In genomic region chr1:22855668-22856606, GRCh38 we compare ENCODE assay signal across 20 cellular contexts.
A peak's percentile ranks its signal among the peaks of the same experiment; 100 is the strongest.
DNase-seq lines count a peak whose midpoint lies in the region; ATAC-seq, FAIRE-seq and TF ChIP-seq lines count a peak whose summit lies in the region.
"Had no signal": no experiment of that assay in that cellular context is flagged by ENCODE, and none has a peak within 500 bp of the region (broad histone marks: within the 10 kb centered on the region; RNA-seq: fewer than 3 reads in every experiment).

No MANE protein-coding gene starts in this region.

- SMC1A ChIA-PET in GM12878 (lab: Charles Lee; ENCODE audit: uncharacterized antibody, unreplicated experiment), result no interaction called here

- ATAC-seq in GM12878 (no peak), HG02884 (IDR thresholded peaks at IDR 0.05; ENCODE audit: unreplicated experiment) (no peak)
- ATAC-seq: activated CD4-positive, alpha-beta T cell treated with anti-CD3 and anti-CD28 coated beads for 36 hours had no signal

- H4K91ac ChIP-seq in H9 (ENCODE audit: insufficient read length, low read depth, low read length), result no peak overlapping the region

- H3K79me2 ChIP-seq in GM12878 (ENCODE audit: control insufficient read depth, insufficient read depth, low read length), result no peaks in the 10 kb centered on the region
- no peaks in the 10 kb centered on the region for H3K79me2 ChIP-seq in H9 (ENCODE audit: insufficient read depth, low read length)

- no peaks in the 10 kb centered on the region for H3K79me1 ChIP-seq in H9 (ENCODE audit: insufficient read depth, low read depth, low read length, poor library complexity, severe bottlenecking)

- no peak overlapping the region for H4K5ac ChIP-seq in H9 (ENCODE audit: insufficient read length, low read depth, low read length)

- peaks cover 6% of the 10 kb centered on the region for H3K4me1 Mint-ChIP-seq in glutamatergic neuron (ENCODE audit: low read depth, unreplicated experiment)
- H3K4me1 Mint-ChIP-seq in H9, result peaks cover 27 to 32% of the 10 kb centered on the region in 2 experiments
- H3K4me1 Mint-ChIP-seq: activated CD4-positive, alpha-beta T cell treated with anti-CD3 and anti-CD28 coated beads for 36 hours had no signal

- CTCF ChIA-PET in GM12878 (lab: Yijun Ruan, JAX), result no interaction called here

- no peak overlapping the region for H2BK12ac ChIP-seq in H9 (ENCODE audit: insufficient read length, low read depth, low read length)

- POLR2A ChIA-PET in GM12878 (lab: Charles Lee), result no interaction called here

- H3K27me3 ChIP-seq in GM12878 (replicated peaks in 1 of 2; ENCODE audit: control insufficient read depth in 2 of 2, insufficient read depth in 2 of 2, low read length in 1 of 2) (no peaks in the 10 kb centered on the region), thyroid gland (no peaks in the 10 kb centered on the region), SJCRH30 (no peaks in the 10 kb centered on the region), H9 (ENCODE audit: insufficient read depth, low read length) (no peaks in the 10 kb centered on the region)
- H3K27me3 ChIP-seq: cardiac muscle cell, tibial nerve had no signal

- no peak overlapping the region for H3K23ac ChIP-seq in H9 (ENCODE audit: insufficient read length, low read depth, low read length)

- no peak overlapping the region for H2BK20ac ChIP-seq in H9 (ENCODE audit: low read depth, low read length, poor library complexity, severe bottlenecking)

- no peak for TF ChIP-seq RAD21 in GM12878 (IDR thresholded peaks at IDR 0.05; ENCODE audit: insufficient read depth, low read depth, low read length)

- no peak overlapping the region for H4K8ac ChIP-seq in H9 (replicated peaks; ENCODE audit: insufficient read length, low read depth, low read length)

- H4K20me1 ChIP-seq in GM12878 (ENCODE audit: control insufficient read depth, insufficient read depth), result no peaks in the 10 kb centered on the region
- no peaks in the 10 kb centered on the region for H4K20me1 ChIP-seq in H9 (ENCODE audit: control insufficient read depth, insufficient read depth, insufficient read length)

- BruUV-seq in GM12878 (replicated peaks; lab: Mats Ljungman, UMichigan), result no TSS peak

- no peak overlapping the region for H3K4me3 ChIP-seq in GM12878
- no peak overlapping the region for H3K4me3 ChIP-seq in thyroid gland (replicated peaks in 1 of 3)
- H3K4me3 ChIP-seq in SJCRH30, result no peak overlapping the region
- H3K4me3 ChIP-seq: cardiac muscle cell, GM23338, tibial nerve had no signal

- RAD21 ChIA-PET in GM12878 (lab: Charles Lee; ENCODE audit: unreplicated experiment), result no interaction called here

- no peak overlapping the region for H3K27ac ChIP-seq in GM12878 (ENCODE audit: control insufficient read depth, insufficient read depth)
- H3K27ac ChIP-seq in thyroid gland, result no peak overlapping the region
- H3K27ac ChIP-seq in SJCRH30, result no peak overlapping the region
- no peak overlapping the region for H3K27ac ChIP-seq in H9 (ENCODE audit: insufficient read length, low read depth, low read length)
- H3K27ac ChIP-seq: cardiac muscle cell, tibial nerve had no signal

- H2BK5ac ChIP-seq in H9 (ENCODE audit: insufficient read length, low read length), result no peak overlapping the region

- intact Hi-C loops in GM12878 (cut with micrococcal nuclease; ENCODE audit: unreplicated experiment) (no loop called here), thyroid gland (cut with DNase I) (no loop called here)

- H3K27me3 Mint-ChIP-seq in glutamatergic neuron (ENCODE audit: unreplicated experiment) (no peaks in the 10 kb centered on the region), H9 (ENCODE audit: low read depth) (no peaks in the 10 kb centered on the region; the same call in 1 of the 2 replicates)

- H2BK120ac ChIP-seq in H9 (ENCODE audit: low read depth, low read length, poor library complexity, severe bottlenecking), result no peak overlapping the region

- no peak overlapping the region for H3T11ph ChIP-seq in H9 (ENCODE audit: low read length)

- H3K4ac ChIP-seq in H9 (ENCODE audit: low read depth, low read length), result no peak overlapping the region

- no peak overlapping the region for H3K4me3 Mint-ChIP-seq in glutamatergic neuron (ENCODE audit: unreplicated experiment)
- no peak overlapping the region for H3K4me3 Mint-ChIP-seq in H9
- H3K4me3 Mint-ChIP-seq: activated CD4-positive, alpha-beta T cell treated with anti-CD3 and anti-CD28 coated beads for 36 hours; activated T-cell treated with anti-CD3 and anti-CD28 coated beads, Interleukin-2, amount 50 U/mL, for 24 hours; GM23338 had no signal

- H3K14ac ChIP-seq in H9 (ENCODE audit: insufficient read depth, low read length), result no peak overlapping the region

- no peak for TF ChIP-seq EP300 in GM12878 (IDR thresholded peaks at IDR 0.05; ENCODE audit: borderline replicate concordance in 1 of 2, control insufficient read depth in 1 of 2, low read depth in 2 of 2, low read length in 2 of 2)

- H3K56ac ChIP-seq in H9 (ENCODE audit: insufficient read length, low read depth, low read length), result no peak overlapping the region

- no peaks in the 10 kb centered on the region for H3K23me2 ChIP-seq in H9 (ENCODE audit: insufficient read length, low read depth, low read length, poor library complexity, severe bottlenecking)

- WGBS in GM12878 (ENCODE audit: insufficient coverage, insufficient replicate concordance, low lambda C conversion rate, missing lambda C conversion rate), result 70% methylated on average over 15 of the region's 15 CpGs
- 81 to 90% methylated on average over 6 to 15 of the region's 15 CpGs for WGBS in thyroid gland, 2 donors
- WGBS in H9 (ENCODE audit: extremely low coverage, insufficient read length, low lambda C conversion rate), result no CpG with 5 or more reads among the region's 15 CpGs

- no peak overlapping the region for H3K4me2 ChIP-seq in GM12878 (ENCODE audit: control insufficient read depth, insufficient read depth)
- H3K4me2 ChIP-seq in H9 (ENCODE audit: insufficient read depth, insufficient read length, low read length), result no peak overlapping the region
- H3K4me2 ChIP-seq: GM23338 had no signal

- H3K4me1 ChIP-seq in GM12878 (ENCODE audit: control insufficient read depth, insufficient read depth, low read length) (peaks cover 18% of the 10 kb centered on the region), thyroid gland (peaks cover 4 to 23% of the 10 kb centered on the region in 2 donors), SJCRH30 (no peaks in the 10 kb centered on the region), H9 (ENCODE audit: insufficient read depth, low read length) (0 out of 2 replicates have a peak, but pooled peaks cover 2% of the 10 kb centered on the region)

- H3K18ac ChIP-seq in H9 (ENCODE audit: insufficient read length, low read depth, low read length), result no peak overlapping the region

- H3K27ac Mint-ChIP-seq in glutamatergic neuron (ENCODE audit: unreplicated experiment) (peak overlapping the region; percentile 12), H9 (no peak overlapping the region; a peak in 1 of 7 replicates)
- H3K27ac Mint-ChIP-seq: activated CD4-positive, alpha-beta T cell treated with anti-CD3 and anti-CD28 coated beads for 36 hours; activated T-cell treated with anti-CD3 and anti-CD28 coated beads, Interleukin-2, amount 50 U/mL, for 24 hours had no signal

- H3K36me3 Mint-ChIP-seq in glutamatergic neuron (ENCODE audit: unreplicated experiment), result no peaks in the 10 kb centered on the region
- H3K36me3 Mint-ChIP-seq in H9 (ENCODE audit: insufficient read depth in 1 of 3, low read depth in 3 of 3), result no peaks in the 10 kb centered on the region

- TF ChIP-seq POLR2A in GM12878 (IDR thresholded peaks at IDR 0.05; ENCODE audit: low read depth, low read length), result no peak
- TF ChIP-seq POLR2A in thyroid gland (IDR thresholded peaks at IDR 0.05), result no peak

- peak; percentile 41 for FAIRE-seq in GM12878 (lab: Jason Lieb, UNC)

- DNase-seq in NCI-H2196 (lab: John Stamatoyannopoulos, UW; ENCODE audit: unreplicated experiment) (peak; percentile 8), NCI-H2196 treated with DMSO at 0.1 percent for 48 hours (lab: John Stamatoyannopoulos, UW; ENCODE audit: unreplicated experiment) (no peak), GM12878 (ENCODE audit: low read depth, low spot score) (no peak), glutamatergic neuron (no peak), thyroid gland (peak; percentile 26), SJCRH30 (no peak), H9 (no peak)
- DNase-seq: activated CD4-positive, alpha-beta T cell treated with anti-CD3 and anti-CD28 coated beads for 36 hours; activated CD8-positive, alpha-beta memory T cell treated with anti-CD3 and anti-CD28 coated beads for 24 hours; activated naive CD4-positive, alpha-beta T cell treated with Interleukin-2 at 50 U/mL for 16 hours; activated T-cell treated with anti-CD3 and anti-CD28 coated beads, Interleukin-2, amount 50 U/mL, for 24 hours; amniotic stem cell; kidney glomerular epithelial cell; stimulated activated CD4-positive, alpha-beta T cell treated with anti-CD3 and anti-CD28 coated beads, Interleukin-4, amount 100 ng/mL, for 24 hours; stimulated activated naive CD8-positive, alpha-beta T cell treated with anti-CD3 and anti-CD28 coated beads, Interleukin-15, Interleukin-2, amounts not matched to agents 100 U/mL and 50 U/mL, for 24 hours; T-helper 1 cell had no signal

- no peaks in the 10 kb centered on the region for H3K9me3 ChIP-seq in GM12878 (replicated peaks; ENCODE audit: control insufficient read depth, insufficient read depth, low read length)
- H3K9me3 ChIP-seq in thyroid gland, result no peaks in the 10 kb centered on the region
- H3K9me3 ChIP-seq in SJCRH30 (replicated peaks), result no peaks in the 10 kb centered on the region
- no peaks in the 10 kb centered on the region for H3K9me3 ChIP-seq in H9 (ENCODE audit: control insufficient read depth, low read depth, low read length)
- H3K9me3 ChIP-seq: tibial nerve had no signal

- H2AFZ ChIP-seq in GM12878 (ENCODE audit: control insufficient read depth, low read depth, low read length) (no peak overlapping the region), H9 (ENCODE audit: low read length) (no peak overlapping the region)
- H2AFZ ChIP-seq: GM23338 had no signal

- in situ Hi-C loops in GM12878 (cut with MboI), result no loop called here

- H2AK5ac ChIP-seq in H9 (ENCODE audit: insufficient read length, low read length), result no peak overlapping the region

- TF ChIP-seq CTCF in GM12878 (IDR thresholded peaks at IDR 0.05 in 2 of 3, conservative IDR thresholded peaks at IDR 0.05 in 1 of 3; ENCODE audit: control insufficient read depth in 2 of 3, extremely low read depth in 1 of 3, insufficient read depth in 1 of 3, low read depth in 3 of 3, low read length in 3 of 3) (no peak), glutamatergic neuron (IDR thresholded peaks at IDR 0.05; ENCODE audit: partially characterized antibody, unreplicated experiment) (no peak), thyroid gland (IDR thresholded peaks at IDR 0.05) (no peak), H9 (conservative IDR thresholded peaks at IDR 0.05) (no peak)

- no peaks in the 10 kb centered on the region for H3K36me3 ChIP-seq in GM12878 (ENCODE audit: control insufficient read depth in 2 of 2, insufficient read depth in 2 of 2, low read length in 1 of 2)
- no peaks in the 10 kb centered on the region for H3K36me3 ChIP-seq in thyroid gland
- no peaks in the 10 kb centered on the region for H3K36me3 ChIP-seq in SJCRH30
- H3K36me3 ChIP-seq: cardiac muscle cell, tibial nerve had no signal

- no peak overlapping the region for H2BK15ac ChIP-seq in H9 (ENCODE audit: low read depth, low read length)

- no peak overlapping the region for H3K9ac ChIP-seq in GM12878 (ENCODE audit: control insufficient read depth, insufficient read depth, low read length)
- H3K9ac ChIP-seq in H9 (ENCODE audit: extremely low read depth, insufficient read length, low read length), result no peak overlapping the region

- H3K9me3 Mint-ChIP-seq in glutamatergic neuron (ENCODE audit: unreplicated experiment) (peaks cover 2% of the 10 kb centered on the region), H9 (no peaks in the 10 kb centered on the region)
- H3K9me3 Mint-ChIP-seq: activated T-cell treated with anti-CD3 and anti-CD28 coated beads, Interleukin-2, amount 50 U/mL, for 24 hours; GM23338 had no signal

Comparison
In these comparisons a context has a peak if more than half of its experiments do, and no peak if none do; other contexts are left out.
1. DNase-seq: peak in NCI-H2196 (single experiment) and thyroid gland (2 of 2); none in NCI-H2196 treated with DMSO at 0.1 percent for 48 hours (single experiment), GM12878 (single experiment), glutamatergic neuron (single experiment), SJCRH30 (0 of 2) and H9 (single experiment).